ENCODE assay signal across 19 cellular contexts in the genomic region with DNA sequence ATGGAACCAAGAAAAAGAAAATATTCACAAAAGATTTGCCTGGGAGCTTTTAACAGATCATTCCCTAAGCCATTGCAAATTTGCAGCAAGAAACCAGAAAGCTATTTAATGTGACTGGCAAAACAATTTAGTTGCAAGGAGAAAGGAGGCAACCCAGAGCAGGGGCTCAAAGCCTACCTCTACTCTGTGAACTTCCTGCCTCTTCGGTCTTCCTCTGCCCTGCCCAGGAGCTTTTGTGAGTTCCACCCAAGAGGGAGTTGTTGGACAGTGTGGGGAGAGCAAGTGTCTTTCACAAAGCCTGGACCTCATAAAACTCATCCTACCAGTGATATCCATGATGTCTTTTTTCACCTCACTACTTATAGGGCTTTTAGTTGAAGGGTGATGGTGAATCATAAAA.
DNase-seq lines count a peak whose midpoint lies in the region; ATAC-seq, FAIRE-seq and TF ChIP-seq lines count a peak whose summit lies in the region.
"Had no signal": no experiment of that assay in that cellular context is flagged by ENCODE, and none has a peak within 500 bp of the region (broad histone marks: within the 10 kb centered on the region; RNA-seq: fewer than 3 reads in every experiment).

No MANE protein-coding gene starts in this region.

- H3K36me3 Mint-ChIP-seq in brain, result peaks cover 7% of the 10 kb centered on the region

- peaks cover 4% of the 10 kb centered on the region for H3K79me1 ChIP-seq in neuronal stem cell (ENCODE audit: low read depth, low read length)

- H3K4me3 Mint-ChIP-seq in brain, result no peak overlapping the region
- H3K4me3 Mint-ChIP-seq: activated CD4-positive, alpha-beta memory T cell treated with anti-CD3 and anti-CD28 coated beads, Interleukin-2, amount 10 ng/mL, durations not matched to agents 7 days and 5 days; central memory CD8-positive, alpha-beta T cell; stimulated activated naive CD8-positive, alpha-beta T cell treated with anti-CD3 and anti-CD28 coated beads, Interleukin-15, amount 100 ng/mL, for 72 hours had no signal

- H3K9me3 ChIP-seq in BLaER1, result no peaks in the 10 kb centered on the region
- H3K9me3 ChIP-seq in neuronal stem cell (replicated peaks in 1 of 2; ENCODE audit: control insufficient read depth in 2 of 2, insufficient read depth in 1 of 2, low read depth in 1 of 2, low read length in 2 of 2), result peaks cover 0 to 3% of the 10 kb centered on the region in 2 donors
- H3K9me3 ChIP-seq in tibial nerve, result no peaks in the 10 kb centered on the region
- H3K9me3 ChIP-seq: adrenal gland had no signal

- peaks cover 100% of the 10 kb centered on the region for H4K20me1 ChIP-seq in BLaER1

- H3K4me2 ChIP-seq in BLaER1, result peak overlapping the region; percentile 31; the same call in 1 of the 2 replicates
- no peak overlapping the region for H3K4me2 ChIP-seq in neuronal stem cell (ENCODE audit: insufficient read depth, low read length, poor library complexity, severe bottlenecking)
- H3K4me2 ChIP-seq: KMS-11 had no signal

- no peak overlapping the region for H3K23ac ChIP-seq in neuronal stem cell (ENCODE audit: low read depth, low read length, poor library complexity)

- H2BK120ac ChIP-seq in neuronal stem cell (ENCODE audit: low read depth, low read length), result no peak overlapping the region

- no peak overlapping the region for H4K91ac ChIP-seq in neuronal stem cell (ENCODE audit: low read depth, low read length, poor library complexity)

- H2BK15ac ChIP-seq in neuronal stem cell (ENCODE audit: low read length), result no peak overlapping the region

- no peak overlapping the region for H3K4ac ChIP-seq in neuronal stem cell (ENCODE audit: low read length)

- no peak overlapping the region for H2BK5ac ChIP-seq in neuronal stem cell (ENCODE audit: low read length)

- no peak overlapping the region for H2BK12ac ChIP-seq in neuronal stem cell (ENCODE audit: low read length)

- no peak overlapping the region for H2AFZ ChIP-seq in neuronal stem cell (ENCODE audit: low read length)

- H3K9ac ChIP-seq in BLaER1 (no peak overlapping the region), neuronal stem cell (ENCODE audit: low read depth, low read length, poor library complexity) (no peak overlapping the region)
- H3K9ac ChIP-seq: KMS-11 had no signal

- WGBS in neuronal stem cell (ENCODE audit: extremely low coverage in 2 of 2, insufficient read length in 2 of 2, insufficient replicate concordance in 1 of 2), 2 donors, result no CpG with 5 or more reads among the region's 1 CpG
- 61 to 68% methylated on average over 1 of the region's 1 CpG for WGBS in tibial nerve, 2 donors

- no peak for DNase-seq in GM18507 (ENCODE audit: extremely low spot score, insufficient read length, low read depth)
- no peak for DNase-seq in neuronal stem cell (ENCODE audit: low spot score)
- no peak for DNase-seq in middle frontal gyrus (ENCODE audit: extremely low spot score, low spot score)
- no peak for DNase-seq in activated naive CD4-positive, alpha-beta T cell (lab: John Stamatoyannopoulos, UW)
- DNase-seq in tibial nerve (ENCODE audit: low spot score in 2 of 2), result no peak
- DNase-seq: activated CD4-positive, alpha-beta memory T cell treated with anti-CD3 and anti-CD28 coated beads, Interleukin-2, amount 10 ng/mL, durations not matched to agents 7 days and 5 days; adrenal gland; HCEC 1CT; hypothalamus; kidney glomerular epithelial cell; midbrain; NCI-H1930; stimulated activated CD4-positive, alpha-beta T cell treated with anti-CD3 and anti-CD28 coated beads, Interleukin-2, amount 100 ng/mL, for 24 hours; stimulated activated naive CD8-positive, alpha-beta T cell treated with anti-CD3 and anti-CD28 coated beads, Interleukin-15, amount 100 ng/mL, for 72 hours had no signal

- no peak for TF ChIP-seq POLR2A in tibial nerve (IDR thresholded peaks at IDR 0.05)

- no peak overlapping the region for H3K27ac ChIP-seq in BLaER1
- peak overlapping the region; percentile 17 for H3K27ac ChIP-seq in neuronal stem cell (replicated peaks; ENCODE audit: low read length)
- peak overlapping the region in 2 of 4 donors; percentile 84 to 86 for H3K27ac ChIP-seq in tibial nerve
- H3K27ac ChIP-seq: KMS-11 had no signal

- no peak overlapping the region for H4K8ac ChIP-seq in neuronal stem cell (ENCODE audit: low read depth, low read length)

- TF ChIP-seq EP300 in tibial nerve (IDR thresholded peaks at IDR 0.05), result no peak

- peak; percentile 51 for FAIRE-seq in GM18507 (lab: Jason Lieb, UNC)

- no peaks in the 10 kb centered on the region for H3K27me3 Mint-ChIP-seq in brain
- H3K27me3 Mint-ChIP-seq: activated CD4-positive, alpha-beta memory T cell treated with anti-CD3 and anti-CD28 coated beads, Interleukin-2, amount 10 ng/mL, durations not matched to agents 7 days and 5 days; central memory CD8-positive, alpha-beta T cell; stimulated activated naive CD8-positive, alpha-beta T cell treated with anti-CD3 and anti-CD28 coated beads, Interleukin-15, amount 100 ng/mL, for 72 hours had no signal

- peaks cover 0 to 2% (median 0%) of the 10 kb centered on the region in 5 experiments for H3K9me3 Mint-ChIP-seq in brain
- H3K9me3 Mint-ChIP-seq: activated CD4-positive, alpha-beta memory T cell treated with anti-CD3 and anti-CD28 coated beads, Interleukin-2, amount 10 ng/mL, durations not matched to agents 7 days and 5 days; central memory CD8-positive, alpha-beta T cell; stimulated activated naive CD8-positive, alpha-beta T cell treated with anti-CD3 and anti-CD28 coated beads, Interleukin-15, amount 100 ng/mL, for 72 hours had no signal

- ATAC-seq in HG03457 (IDR thresholded peaks at IDR 0.05; ENCODE audit: unreplicated experiment), result no peak
- ATAC-seq: stimulated activated naive CD8-positive, alpha-beta T cell treated with anti-CD3 and anti-CD28 coated beads, Interleukin-15, amount 100 ng/mL, for 72 hours had no signal

- peaks cover 52% of the 10 kb centered on the region for H3K36me3 ChIP-seq in BLaER1
- H3K36me3 ChIP-seq in neuronal stem cell (replicated peaks in 1 of 2; ENCODE audit: control insufficient read depth in 2 of 2, insufficient read depth in 2 of 2, low read length in 2 of 2), result peaks cover 6 to 10% of the 10 kb centered on the region in 2 donors
- peaks cover 0 to 7% (median 7%) of the 10 kb centered on the region in 3 donors for H3K36me3 ChIP-seq in tibial nerve

- no peak overlapping the region for H3K14ac ChIP-seq in neuronal stem cell (ENCODE audit: low read length)

- peak overlapping the region in 3 of 5 experiments; percentile 64 to 89 (median 85) for H3K27ac Mint-ChIP-seq in brain
- H3K27ac Mint-ChIP-seq: activated CD4-positive, alpha-beta memory T cell treated with anti-CD3 and anti-CD28 coated beads, Interleukin-2, amount 10 ng/mL, durations not matched to agents 7 days and 5 days; stimulated activated naive CD8-positive, alpha-beta T cell treated with anti-CD3 and anti-CD28 coated beads, Interleukin-15, amount 100 ng/mL, for 72 hours had no signal

- TF ChIP-seq CTCF in brain (conservative IDR thresholded peaks at IDR 0.05) (no peak), tibial nerve (IDR thresholded peaks at IDR 0.05) (no peak)

- no peak overlapping the region for H3K18ac ChIP-seq in neuronal stem cell (ENCODE audit: low read length)

- H3K4me1 ChIP-seq in BLaER1 (peaks cover 79% of the 10 kb centered on the region), neuronal stem cell (ENCODE audit: control insufficient read depth in 2 of 2, insufficient read depth in 1 of 2, low read depth in 1 of 2, low read length in 2 of 2) (peaks cover 34 to 44% of the 10 kb centered on the region in 2 donors), tibial nerve (peaks cover 7 to 99% (median 65%) of the 10 kb centered on the region in 4 donors)

- H2AK5ac ChIP-seq in neuronal stem cell (ENCODE audit: low read depth, low read length), result no peak overlapping the region

- H3K4me1 Mint-ChIP-seq in brain, result peaks cover 32% of the 10 kb centered on the region

- H3K27me3 ChIP-seq in BLaER1, result no peaks in the 10 kb centered on the region
- H3K27me3 ChIP-seq in neuronal stem cell (ENCODE audit: control insufficient read depth in 3 of 3, insufficient read depth in 3 of 3, low read depth in 1 of 3, low read length in 3 of 3), result no peaks in the 10 kb centered on the region
- no peaks in the 10 kb centered on the region for H3K27me3 ChIP-seq in tibial nerve
- H3K27me3 ChIP-seq: adrenal gland had no signal

- H3K4me3 ChIP-seq in BLaER1 (no peak overlapping the region), neuronal stem cell (ENCODE audit: low read length in 2 of 2) (no peak overlapping the region), tibial nerve (no peak overlapping the region)
- H3K4me3 ChIP-seq: adrenal gland had no signal
